In genomic region chr6:148464319-148465010, GRCh38 we compare ENCODE assay signal across 8 cellular contexts.
DNase-seq lines count a peak whose midpoint lies in the region; ATAC-seq and TF ChIP-seq lines count a peak whose summit lies in the region.

No MANE protein-coding gene starts in this region.

- H3K4me3 ChIP-seq in lung: no peak overlapping the region

- H3K36me3 ChIP-seq in lung (ENCODE audit: control insufficient read depth in 2 of 2, insufficient read depth in 2 of 2, low read length in 2 of 2): no peaks in the 10 kb centered on the region

- peak; percentile 89 for TF ChIP-seq CTCF in lung (IDR thresholded peaks at IDR 0.05; ENCODE audit: control extremely low read depth, extremely low read depth)

- H3K27me3 ChIP-seq in lung (ENCODE audit: control insufficient read depth, insufficient read depth): no peaks in the 10 kb centered on the region

- ATAC-seq in GM18511 (IDR thresholded peaks at IDR 0.05; ENCODE audit: unreplicated experiment) (peak; percentile 89), HG03064 (IDR thresholded peaks at IDR 0.05; ENCODE audit: low read depth, unreplicated experiment) (peak; percentile 57), lung (ENCODE audit: insufficient read depth, low FRiP score) (peak; percentile 77)

- H3K9me3 ChIP-seq in lung (ENCODE audit: control insufficient read depth in 2 of 2, insufficient read depth in 1 of 2, low read length in 1 of 2): no peaks in the 10 kb centered on the region

- peak; percentile 61 for DNase-seq in AG08396 (ENCODE audit: low spot score)
- peak; percentile 48 for DNase-seq in NCI-H2196 (lab: John Stamatoyannopoulos, UW; ENCODE audit: unreplicated experiment)
- DNase-seq in activated CD4-positive, CD25-positive, alpha-beta regulatory T cell treated with anti-CD3 and anti-CD28 coated beads, Interleukin-2, amount 50 U/mL, for 72 hours: peak; percentile 41
- DNase-seq in dermis microvascular lymphatic vessel endothelial cell (ENCODE audit: low read depth in 2 of 2): peak; percentile 72 to 77
- DNase-seq in lung (ENCODE audit: low spot score): peak; percentile 64
- peak; percentile 39 for DNase-seq in stimulated activated CD8-positive, alpha-beta memory T cell treated with anti-CD3 and anti-CD28 coated beads, Interleukin-4, amount 100 ng/mL, for 24 hours (ENCODE audit: low read depth)

- peak overlapping the region; percentile 14 to 44 for H3K27ac ChIP-seq in lung (ENCODE audit: low read depth in 1 of 2, low read length in 1 of 2)

- WGBS in lung, 2 donors: 38 to 41% methylated on average over 5 of the region's 5 CpGs

- peaks cover 8 to 17% of the 10 kb centered on the region in 2 donors for H3K4me1 ChIP-seq in lung (ENCODE audit: control insufficient read depth in 2 of 2, insufficient read depth in 2 of 2, low read length in 2 of 2)
